In genomic region chrX:82676386-82676785, GRCh38 we compare ENCODE assay signal across 2 cellular contexts.
TF ChIP-seq lines count a peak whose summit lies in the region.

No MANE protein-coding gene starts in this region.

TF ChIP-seq in GM23338, 12 proteins besides CTCF, POLR2A, EP300 and RAD21 (continued from another document):
- TF ChIP-seq, protein P1, sequence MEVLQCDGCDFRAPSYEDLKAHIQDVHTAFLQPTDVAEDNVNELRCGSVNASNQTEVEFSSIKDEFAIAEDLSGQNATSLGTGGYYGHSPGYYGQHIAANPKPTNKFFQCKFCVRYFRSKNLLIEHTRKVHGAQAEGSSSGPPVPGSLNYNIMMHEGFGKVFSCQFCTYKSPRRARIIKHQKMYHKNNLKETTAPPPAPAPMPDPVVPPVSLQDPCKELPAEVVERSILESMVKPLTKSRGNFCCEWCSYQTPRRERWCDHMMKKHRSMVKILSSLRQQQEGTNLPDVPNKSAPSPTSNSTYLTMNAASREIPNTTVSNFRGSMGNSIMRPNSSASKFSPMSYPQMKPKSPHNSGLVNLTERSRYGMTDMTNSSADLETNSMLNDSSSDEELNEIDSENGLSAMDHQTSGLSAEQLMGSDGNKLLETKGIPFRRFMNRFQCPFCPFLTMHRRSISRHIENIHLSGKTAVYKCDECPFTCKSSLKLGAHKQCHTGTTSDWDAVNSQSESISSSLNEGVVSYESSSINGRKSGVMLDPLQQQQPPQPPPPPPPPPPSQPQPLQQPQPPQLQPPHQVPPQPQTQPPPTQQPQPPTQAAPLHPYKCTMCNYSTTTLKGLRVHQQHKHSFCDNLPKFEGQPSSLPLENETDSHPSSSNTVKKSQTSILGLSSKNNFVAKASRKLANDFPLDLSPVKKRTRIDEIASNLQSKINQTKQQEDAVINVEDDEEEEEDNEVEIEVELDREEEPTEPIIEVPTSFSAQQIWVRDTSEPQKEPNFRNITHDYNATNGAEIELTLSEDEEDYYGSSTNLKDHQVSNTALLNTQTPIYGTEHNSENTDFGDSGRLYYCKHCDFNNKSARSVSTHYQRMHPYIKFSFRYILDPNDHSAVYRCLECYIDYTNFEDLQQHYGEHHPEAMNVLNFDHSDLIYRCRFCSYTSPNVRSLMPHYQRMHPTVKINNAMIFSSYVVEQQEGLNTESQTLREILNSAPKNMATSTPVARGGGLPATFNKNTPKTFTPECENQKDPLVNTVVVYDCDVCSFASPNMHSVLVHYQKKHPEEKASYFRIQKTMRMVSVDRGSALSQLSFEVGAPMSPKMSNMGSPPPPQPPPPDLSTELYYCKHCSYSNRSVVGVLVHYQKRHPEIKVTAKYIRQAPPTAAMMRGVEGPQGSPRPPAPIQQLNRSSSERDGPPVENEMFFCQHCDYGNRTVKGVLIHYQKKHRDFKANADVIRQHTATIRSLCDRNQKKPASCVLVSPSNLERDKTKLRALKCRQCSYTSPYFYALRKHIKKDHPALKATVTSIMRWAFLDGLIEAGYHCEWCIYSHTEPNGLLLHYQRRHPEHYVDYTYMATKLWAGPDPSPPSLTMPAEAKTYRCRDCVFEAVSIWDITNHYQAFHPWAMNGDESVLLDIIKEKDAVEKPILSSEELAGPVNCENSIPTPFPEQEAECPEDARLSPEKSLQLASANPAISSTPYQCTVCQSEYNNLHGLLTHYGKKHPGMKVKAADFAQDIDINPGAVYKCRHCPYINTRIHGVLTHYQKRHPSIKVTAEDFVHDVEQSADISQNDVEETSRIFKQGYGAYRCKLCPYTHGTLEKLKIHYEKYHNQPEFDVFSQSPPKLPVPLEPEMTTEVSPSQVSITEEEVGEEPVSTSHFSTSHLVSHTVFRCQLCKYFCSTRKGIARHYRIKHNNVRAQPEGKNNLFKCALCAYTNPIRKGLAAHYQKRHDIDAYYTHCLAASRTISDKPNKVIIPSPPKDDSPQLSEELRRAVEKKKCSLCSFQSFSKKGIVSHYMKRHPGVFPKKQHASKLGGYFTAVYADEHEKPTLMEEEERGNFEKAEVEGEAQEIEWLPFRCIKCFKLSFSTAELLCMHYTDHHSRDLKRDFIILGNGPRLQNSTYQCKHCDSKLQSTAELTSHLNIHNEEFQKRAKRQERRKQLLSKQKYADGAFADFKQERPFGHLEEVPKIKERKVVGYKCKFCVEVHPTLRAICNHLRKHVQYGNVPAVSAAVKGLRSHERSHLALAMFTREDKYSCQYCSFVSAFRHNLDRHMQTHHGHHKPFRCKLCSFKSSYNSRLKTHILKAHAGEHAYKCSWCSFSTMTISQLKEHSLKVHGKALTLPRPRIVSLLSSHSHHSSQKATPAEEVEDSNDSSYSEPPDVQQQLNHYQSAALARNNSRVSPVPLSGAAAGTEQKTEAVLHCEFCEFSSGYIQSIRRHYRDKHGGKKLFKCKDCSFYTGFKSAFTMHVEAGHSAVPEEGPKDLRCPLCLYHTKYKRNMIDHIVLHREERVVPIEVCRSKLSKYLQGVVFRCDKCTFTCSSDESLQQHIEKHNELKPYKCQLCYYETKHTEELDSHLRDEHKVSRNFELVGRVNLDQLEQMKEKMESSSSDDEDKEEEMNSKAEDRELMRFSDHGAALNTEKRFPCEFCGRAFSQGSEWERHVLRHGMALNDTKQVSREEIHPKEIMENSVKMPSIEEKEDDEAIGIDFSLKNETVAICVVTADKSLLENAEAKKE (CRISPR knock-in tag; IDR thresholded peaks at IDR 0.05): no peak
- TF ChIP-seq STAT1 (IDR thresholded peaks at IDR 0.05; ENCODE audit: unreplicated experiment): no peak

TF ChIP-seq in endothelial cell of umbilical vein, 7 proteins besides CTCF, POLR2A, EP300 and RAD21 (continued from another document):
- no peak for TF ChIP-seq MYC (IDR thresholded peaks at IDR 0.05; ENCODE audit: low read depth, low read length)
- TF ChIP-seq, protein P2, sequence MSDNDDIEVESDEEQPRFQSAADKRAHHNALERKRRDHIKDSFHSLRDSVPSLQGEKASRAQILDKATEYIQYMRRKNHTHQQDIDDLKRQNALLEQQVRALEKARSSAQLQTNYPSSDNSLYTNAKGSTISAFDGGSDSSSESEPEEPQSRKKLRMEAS (IDR thresholded peaks at IDR 0.05; ENCODE audit: insufficient read depth, insufficient read length): no peak
